Comparison of ENCODE assay signal across 8 cellular contexts in genomic region chr1:100895540-100896480, GRCh38. TPM values are rescaled to one million over a fixed set of nuclear protein-coding genes. Genes with fewer than 3 reads are reported as not detected.
DNase-seq lines count a peak whose midpoint lies in the region; ATAC-seq and TF ChIP-seq lines count a peak whose summit lies in the region.

A gene with protein sequence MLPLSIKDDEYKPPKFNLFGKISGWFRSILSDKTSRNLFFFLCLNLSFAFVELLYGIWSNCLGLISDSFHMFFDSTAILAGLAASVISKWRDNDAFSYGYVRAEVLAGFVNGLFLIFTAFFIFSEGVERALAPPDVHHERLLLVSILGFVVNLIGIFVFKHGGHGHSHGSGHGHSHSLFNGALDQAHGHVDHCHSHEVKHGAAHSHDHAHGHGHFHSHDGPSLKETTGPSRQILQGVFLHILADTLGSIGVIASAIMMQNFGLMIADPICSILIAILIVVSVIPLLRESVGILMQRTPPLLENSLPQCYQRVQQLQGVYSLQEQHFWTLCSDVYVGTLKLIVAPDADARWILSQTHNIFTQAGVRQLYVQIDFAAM (plus strand): TSS chr1:100896090. CDS start chr1:100896263, 173 bp downstream.

- ATAC-seq in HG02610 (IDR thresholded peaks at IDR 0.05; ENCODE audit: unreplicated experiment), result peak; percentile 76
- ATAC-seq in omental fat pad (ENCODE audit: low FRiP score), result peak; percentile 96

- DNase-seq in GM10266 (ENCODE audit: extremely low spot score) (peak; percentile 82), NCI-H1092 (lab: John Stamatoyannopoulos, UW) (peak; percentile 64), SKM-1 treated with dmso at 0.1 percent for 144 hours (lab: John Stamatoyannopoulos, UW; ENCODE audit: unreplicated experiment) (peak; percentile 70), glomerular visceral epithelial cell (ENCODE audit: extremely low spot score) (peak; percentile 96), omental fat pad (ENCODE audit: low spot score) (peak; percentile 97)

- peaks cover 16% of the 10 kb centered on the region for H3K36me3 Mint-ChIP-seq in activated naive CD8-positive, alpha-beta T cell

- H3K4me3 Mint-ChIP-seq in activated naive CD8-positive, alpha-beta T cell, result peak within 1 kb of the TSS; percentile 99

- peak within 1 kb of the TSS; percentile 86 for H3K27ac ChIP-seq in temporal lobe (ENCODE audit: low read depth, low read length)

- H3K9me3 Mint-ChIP-seq in activated naive CD8-positive, alpha-beta T cell (ENCODE audit: low read depth), result peaks cover 4% of the 10 kb centered on the region

- TF ChIP-seq CTCF in GM10266 (IDR thresholded peaks at IDR 0.05; ENCODE audit: control insufficient read depth, insufficient read depth, low read depth, missing control alignments) (no peak), omental fat pad (IDR thresholded peaks at IDR 0.05) (no peak)

- H3K4me1 Mint-ChIP-seq in activated naive CD8-positive, alpha-beta T cell (ENCODE audit: low read depth), result peaks cover 54% of the 10 kb centered on the region

- H3K27me3 Mint-ChIP-seq in activated naive CD8-positive, alpha-beta T cell, result no peaks in the 10 kb centered on the region

- peak within 1 kb of the TSS; percentile 99 for H3K27ac Mint-ChIP-seq in activated naive CD8-positive, alpha-beta T cell

RNA-seq across cellular contexts. Expression of the gene that starts here (rescaled TPM):
- total RNA-seq in omental fat pad (10 to 100 TPM; 20.6 to 47.4 (median 25.2) TPM), temporal lobe (20.4 TPM)

Comparison
In these comparisons a context has a peak if more than half of its experiments do, and no peak if none do; other contexts are left out.
1. Peak in every context shown above with its lines: DNase-seq, ATAC-seq and H3K27ac ChIP-seq.